2 cellular contexts compared by ENCODE assay signal in genomic region chr20:32987044-32987825, GRCh38.
TF ChIP-seq lines count a peak whose summit lies in the region.

No MANE protein-coding gene starts in this region.

TF ChIP-seq in HepG2, 621 proteins besides CTCF, POLR2A, EP300 and RAD21:
- no peak for TF ChIP-seq SMYD3 (CRISPR knock-in tag; IDR thresholded peaks at IDR 0.05)
- TF ChIP-seq, protein P1, sequence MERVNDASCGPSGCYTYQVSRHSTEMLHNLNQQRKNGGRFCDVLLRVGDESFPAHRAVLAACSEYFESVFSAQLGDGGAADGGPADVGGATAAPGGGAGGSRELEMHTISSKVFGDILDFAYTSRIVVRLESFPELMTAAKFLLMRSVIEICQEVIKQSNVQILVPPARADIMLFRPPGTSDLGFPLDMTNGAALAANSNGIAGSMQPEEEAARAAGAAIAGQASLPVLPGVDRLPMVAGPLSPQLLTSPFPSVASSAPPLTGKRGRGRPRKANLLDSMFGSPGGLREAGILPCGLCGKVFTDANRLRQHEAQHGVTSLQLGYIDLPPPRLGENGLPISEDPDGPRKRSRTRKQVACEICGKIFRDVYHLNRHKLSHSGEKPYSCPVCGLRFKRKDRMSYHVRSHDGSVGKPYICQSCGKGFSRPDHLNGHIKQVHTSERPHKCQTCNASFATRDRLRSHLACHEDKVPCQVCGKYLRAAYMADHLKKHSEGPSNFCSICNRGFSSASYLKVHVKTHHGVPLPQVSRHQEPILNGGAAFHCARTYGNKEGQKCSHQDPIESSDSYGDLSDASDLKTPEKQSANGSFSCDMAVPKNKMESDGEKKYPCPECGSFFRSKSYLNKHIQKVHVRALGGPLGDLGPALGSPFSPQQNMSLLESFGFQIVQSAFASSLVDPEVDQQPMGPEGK (CRISPR knock-in tag; IDR thresholded peaks at IDR 0.05), result no peak
- no peak for TF ChIP-seq ZNF709 (CRISPR knock-in tag; IDR thresholded peaks at IDR 0.05)
- no peak for TF ChIP-seq CHD4 (IDR thresholded peaks at IDR 0.05; ENCODE audit: borderline replicate concordance, low read length)
- no peak for TF ChIP-seq FOXK1 (CRISPR knock-in tag; IDR thresholded peaks at IDR 0.05; ENCODE audit: borderline replicate concordance, low read depth)
- no peak for TF ChIP-seq ZFP36L1 (CRISPR knock-in tag; IDR thresholded peaks at IDR 0.05)
- TF ChIP-seq KDM5B (CRISPR knock-in tag; IDR thresholded peaks at IDR 0.05; ENCODE audit: borderline replicate concordance), result no peak
- no peak for TF ChIP-seq NR2F6 (IDR thresholded peaks at IDR 0.05)
- TF ChIP-seq NR2F6 (CRISPR knock-in tag; IDR thresholded peaks at IDR 0.05), result no peak
- TF ChIP-seq ZNF629 (CRISPR knock-in tag; conservative IDR thresholded peaks at IDR 0.05), result peak; percentile 87

TF ChIP-seq in K562, 482 proteins besides CTCF, POLR2A, EP300 and RAD21:
- TF ChIP-seq BCOR (IDR thresholded peaks at IDR 0.05) (peak; percentile 42; the same call in 1 of the 2 replicates), RBM25 (IDR thresholded peaks at IDR 0.05; ENCODE audit: low read depth, low read length, severe bottlenecking) (peak; percentile 67), HEY1 (CRISPR knock-in tag; IDR thresholded peaks at IDR 0.05; ENCODE audit: borderline replicate concordance) (no peak)
